In the genomic region with DNA sequence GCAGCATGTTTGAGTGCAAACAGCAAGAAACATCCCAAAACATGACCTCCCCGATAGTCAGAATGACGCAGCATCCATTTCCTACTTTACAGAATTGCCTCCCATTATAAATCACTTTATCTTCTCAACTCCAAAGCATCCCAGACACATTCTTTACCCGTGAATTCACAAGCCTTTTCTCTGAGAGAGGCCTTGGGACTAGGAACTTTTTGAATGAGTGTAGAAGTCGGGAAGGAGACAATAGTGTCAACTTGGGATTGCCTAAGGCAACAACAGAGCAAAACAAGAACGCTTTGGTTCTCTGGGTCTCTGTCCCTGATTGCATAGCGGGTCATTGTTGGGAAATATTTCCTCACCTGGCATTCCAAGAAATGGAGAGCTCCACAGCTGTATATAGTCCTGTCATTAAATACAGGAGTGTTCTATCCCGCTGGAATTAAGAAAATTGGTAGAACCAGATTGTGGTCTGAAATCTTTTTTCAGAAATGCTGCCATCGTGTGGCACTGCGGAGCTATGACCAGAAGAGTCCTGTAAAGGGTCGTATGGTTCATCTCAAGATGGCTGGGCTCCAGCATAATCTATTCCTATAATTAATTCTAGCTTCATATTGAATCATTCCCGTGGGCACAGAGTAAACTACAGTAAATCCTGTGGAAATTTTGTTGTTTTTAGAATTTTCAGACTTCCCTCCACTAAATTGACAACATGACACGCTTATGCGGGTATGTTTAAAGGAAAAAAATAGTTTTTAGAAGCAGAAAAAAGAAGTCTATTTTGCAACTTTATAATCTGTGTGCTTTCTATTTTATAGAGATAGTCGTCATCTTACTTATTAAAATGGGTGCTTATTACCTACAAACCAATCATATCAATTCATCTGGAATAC, we compare ENCODE assay signal across 8 cellular contexts. TPM values are rescaled to one million over a fixed set of nuclear protein-coding genes. Genes with fewer than 3 reads are reported as not detected.
DNase-seq lines count a peak whose midpoint lies in the region; ATAC-seq and TF ChIP-seq lines count a peak whose summit lies in the region.

No MANE protein-coding gene starts in this region.

- H3K27ac ChIP-seq in ovary = no peak overlapping the region

- no peaks in the 10 kb centered on the region for H3K36me3 Mint-ChIP-seq in activated naive CD4-positive, alpha-beta T cell treated with anti-CD3 and anti-CD28 coated beads, Interleukin-2, amount 10 ng/mL, durations not matched to agents 7 days and 5 days

- H3K9me3 Mint-ChIP-seq in activated naive CD4-positive, alpha-beta T cell treated with anti-CD3 and anti-CD28 coated beads, Interleukin-2, amount 10 ng/mL, durations not matched to agents 7 days and 5 days = no peaks in the 10 kb centered on the region

- peak; percentile 80 for DNase-seq in DMS 273 (lab: John Stamatoyannopoulos, UW; ENCODE audit: unreplicated experiment)
- DNase-seq in NOMO-1 (lab: John Stamatoyannopoulos, UW; ENCODE audit: unreplicated experiment in 2 of 2) = peak; percentile 16 to 48
- peak; percentile 49 for DNase-seq in activated naive CD4-positive, alpha-beta T cell treated with anti-CD3 and anti-CD28 coated beads, Interleukin-2, amount 10 ng/mL, durations not matched to agents 7 days and 5 days
- DNase-seq in head of caudate nucleus = peak; percentile 25 to 90 (median 72)
- peak; percentile 37 to 64 (median 46) for DNase-seq in ovary
- DNase-seq in T-helper 9 cell = no peak

- H3K36me3 ChIP-seq in ovary = no peaks in the 10 kb centered on the region

- H3K27ac Mint-ChIP-seq in activated naive CD4-positive, alpha-beta T cell treated with anti-CD3 and anti-CD28 coated beads, Interleukin-2, amount 10 ng/mL, durations not matched to agents 7 days and 5 days = no peak overlapping the region

- no peak for TF ChIP-seq EP300 in ovary (IDR thresholded peaks at IDR 0.05)

- no peaks in the 10 kb centered on the region for H3K27me3 ChIP-seq in ovary

- CTCF ChIA-PET in activated naive CD4-positive, alpha-beta T cell treated with anti-CD3 and anti-CD28 coated beads, Interleukin-2, amount 10 ng/mL, durations not matched to agents 7 days and 5 days (lab: Charles Lee) = interaction anchor here (0.6 to 5.8 kb wide), 13 partner anchors 9 to 130 kb away, joined by 3 to 52 read pairs (median 4); no protein-coding TSS in a partner anchor

- 25 to 27% (median 27%) methylated on average over 14 of the region's 14 CpGs for WGBS in ovary, 3 donors

- no peak overlapping the region for H3K4me3 Mint-ChIP-seq in activated naive CD4-positive, alpha-beta T cell treated with anti-CD3 and anti-CD28 coated beads, Interleukin-2, amount 10 ng/mL, durations not matched to agents 7 days and 5 days

- no peak overlapping the region for H3K4me3 ChIP-seq in ovary

- H3K9me3 ChIP-seq in ovary = no peaks in the 10 kb centered on the region

- peaks cover 40% of the 10 kb centered on the region for H3K27me3 Mint-ChIP-seq in activated naive CD4-positive, alpha-beta T cell treated with anti-CD3 and anti-CD28 coated beads, Interleukin-2, amount 10 ng/mL, durations not matched to agents 7 days and 5 days

- H3K4me1 ChIP-seq in ovary (ENCODE audit: insufficient read depth) = no peaks in the 10 kb centered on the region

- TF ChIP-seq POLR2A in ovary (IDR thresholded peaks at IDR 0.05) = no peak

- ATAC-seq in GM19452 (IDR thresholded peaks at IDR 0.05; ENCODE audit: unreplicated experiment) (peak; percentile 63), HG03520 (IDR thresholded peaks at IDR 0.05; ENCODE audit: unreplicated experiment) (peak; percentile 80)

- intact Hi-C loops in head of caudate nucleus (cut with DNase I) (loop anchor here (5.0 kb wide), 2 partner anchors 34 to 121 kb away; partner anchors contain the start of gene PKD2), ovary (cut with DNase I) (loop anchor here in 2 of 4 donors (5.0 kb wide), 2 partner anchors 116 to 121 kb away; no protein-coding TSS in a partner anchor)

- H3K4me1 Mint-ChIP-seq in activated naive CD4-positive, alpha-beta T cell treated with anti-CD3 and anti-CD28 coated beads, Interleukin-2, amount 10 ng/mL, durations not matched to agents 7 days and 5 days = peaks cover 8% of the 10 kb centered on the region

- TF ChIP-seq CTCF in ovary (IDR thresholded peaks at IDR 0.05) = peak in 2 of 3 donors; percentile 58 to 60

RNA-seq across cellular contexts. Expression of gene SPP1, which starts 2.0 kb away (rescaled TPM):
- 10 to 100 TPM in 6 of 7 donors, 1 to 10 TPM in 1; 5.6 to 88.7 (median 25.6) TPM for total RNA-seq in ovary
- 10 to 100 TPM; 20.8 to 23.7 TPM for polyA plus RNA-seq in ovary

RNA-seq across cellular contexts. Expression of gene PKD2, which starts 33.9 kb away (rescaled TPM):
- 10 to 100 TPM; 43.4 to 66.9 (median 52.5) TPM for total RNA-seq in ovary
- 10 to 100 TPM; 35.7 to 63.5 TPM for polyA plus RNA-seq in ovary
